Comparison of ENCODE assay signal across 1 cellular context in genomic region chr5:139417214-139417613, GRCh38.
TF ChIP-seq lines count a peak whose summit lies in the region.

No MANE protein-coding gene starts in this region.

TF ChIP-seq in GM23338, 12 proteins besides CTCF, POLR2A, EP300 and RAD21 (continued from another document):
- TF ChIP-seq ZNF462 (CRISPR knock-in tag; IDR thresholded peaks at IDR 0.05) = no peak
- no peak for TF ChIP-seq JUNB (IDR thresholded peaks at IDR 0.05; ENCODE audit: unreplicated experiment)
TF ChIP-seq in GM23338: peak in this region for 0.
